In genomic region chr11:61700720-61701119, GRCh38 we compare ENCODE assay signal across 17 cellular contexts. TPM values are rescaled to one million over a fixed set of nuclear protein-coding genes. Genes with fewer than 3 reads are reported as not detected.
DNase-seq lines count a peak whose midpoint lies in the region; ATAC-seq, FAIRE-seq and TF ChIP-seq lines count a peak whose summit lies in the region.
"Had no signal": no experiment of that assay in that cellular context is flagged by ENCODE, and none has a peak within 500 bp of the region (broad histone marks: within the 10 kb centered on the region; RNA-seq: fewer than 3 reads in every experiment).

No MANE protein-coding gene starts in this region.

- no peaks in the 10 kb centered on the region for H3K79me2 ChIP-seq in SK-N-SH (ENCODE audit: insufficient read depth)

- no peak overlapping the region for H2BK15ac ChIP-seq in neuronal stem cell (ENCODE audit: low read length)

- peaks cover 14 to 21% of the 10 kb centered on the region in 2 donors for H3K4me1 Mint-ChIP-seq in effector memory CD8-positive, alpha-beta T cell (ENCODE audit: low read depth in 2 of 2)
- H3K4me1 Mint-ChIP-seq in activated CD8-positive, alpha-beta T cell treated with anti-CD3 and anti-CD28 coated beads for 36 hours (ENCODE audit: low read depth): peaks cover 26% of the 10 kb centered on the region

- peak overlapping the region; percentile 75 to 88 for H3K27ac ChIP-seq in A549
- peak overlapping the region in 3 of 4 donors; percentile 57 to 85 (median 82) for H3K27ac ChIP-seq in Peyer's patch
- H3K27ac ChIP-seq in neuronal stem cell (replicated peaks; ENCODE audit: low read length): no peak overlapping the region
- H3K27ac ChIP-seq in SK-N-SH (ENCODE audit: low read depth in 2 of 2, low read length in 1 of 2): no peak overlapping the region
- H3K27ac ChIP-seq: left lung, SJSA1 had no signal

- POLR2A ChIA-PET in A549 (lab: Yijun Ruan, JAX) (interaction anchor here (0.9 kb wide), 1 partner anchor 33 kb away, joined by 3 read pairs; no protein-coding TSS in a partner anchor), SK-N-SH (lab: Yijun Ruan, JAX) (no interaction called here)
- POLR2A ChIA-PET in activated CD8-positive, alpha-beta T cell treated with anti-CD3 and anti-CD28 coated beads for 36 hours (lab: Charles Lee): no interaction called here

- CTCF ChIA-PET in A549 (lab: Yijun Ruan, JAX): interaction anchor here (1.0 to 3.3 kb wide), 7 partner anchors 11 to 62 kb away, joined by 4 to 18 read pairs (median 5); no protein-coding TSS in a partner anchor
- CTCF ChIA-PET in SK-N-SH (lab: Yijun Ruan, JAX): interaction anchor here (1.1 to 1.4 kb wide), 4 partner anchors 9 to 47 kb away, joined by 3 to 6 read pairs (median 4); no protein-coding TSS in a partner anchor
- CTCF ChIA-PET in activated CD8-positive, alpha-beta T cell treated with anti-CD3 and anti-CD28 coated beads for 36 hours (lab: Charles Lee): no interaction called here

- H3K23ac ChIP-seq in neuronal stem cell (ENCODE audit: low read depth, low read length, poor library complexity): peak overlapping the region; percentile 60

- H3K9me3 ChIP-seq in A549 (no peaks in the 10 kb centered on the region), Peyer's patch (no peaks in the 10 kb centered on the region), neuronal stem cell (replicated peaks in 1 of 2; ENCODE audit: control insufficient read depth in 2 of 2, insufficient read depth in 1 of 2, low read depth in 1 of 2, low read length in 2 of 2) (no peaks in the 10 kb centered on the region), SK-N-SH (no peaks in the 10 kb centered on the region)
- H3K9me3 ChIP-seq: left lung, SJSA1 had no signal

- no peak overlapping the region for H2BK12ac ChIP-seq in neuronal stem cell (ENCODE audit: low read length)

- no peaks in the 10 kb centered on the region for H3K9me2 ChIP-seq in SK-N-SH

- no peak overlapping the region for H4K91ac ChIP-seq in neuronal stem cell (ENCODE audit: low read depth, low read length, poor library complexity)

- peaks cover 8% of the 10 kb centered on the region; the same call in 1 of the 2 replicates for H4K20me1 ChIP-seq in SK-N-SH (ENCODE audit: insufficient read depth)

- H2BK5ac ChIP-seq in neuronal stem cell (ENCODE audit: low read length): no peak overlapping the region

- H3K4ac ChIP-seq in neuronal stem cell (ENCODE audit: low read length): no peak overlapping the region

- H4K8ac ChIP-seq in neuronal stem cell (ENCODE audit: low read depth, low read length): no peak overlapping the region

- H3K4me3 ChIP-seq in A549 (no peak overlapping the region), Peyer's patch (no peak overlapping the region), neuronal stem cell (ENCODE audit: low read length in 2 of 2) (no peak overlapping the region), SK-N-SH (ENCODE audit: low read depth in 2 of 2, low read length in 1 of 2) (no peak overlapping the region)
- H3K4me3 ChIP-seq: K562, left lung, SJSA1 had no signal

- H3K14ac ChIP-seq in neuronal stem cell (ENCODE audit: low read length): no peak overlapping the region

- H3K27ac Mint-ChIP-seq in effector memory CD8-positive, alpha-beta T cell: peak overlapping the region; percentile 52 to 60
- H3K27ac Mint-ChIP-seq in activated CD8-positive, alpha-beta T cell treated with anti-CD3 and anti-CD28 coated beads for 36 hours: no peak overlapping the region
- H3K27ac Mint-ChIP-seq: activated CD4-positive, alpha-beta T cell treated with anti-CD3 and anti-CD28 coated beads, Interleukin-2, amount 10 ng/mL, durations not matched to agents 7 days and 5 days; activated naive CD4-positive, alpha-beta T cell treated with anti-CD3 and anti-CD28 coated beads for 36 hours; stimulated activated naive B cell treated with anti-CD40 and anti-IgM and Interleukin-4, amounts not matched to agents 10 μg/mL and 1 μg/mL and 100 μg/mL, for 72 hours had no signal

- no peaks in the 10 kb centered on the region for H3F3A ChIP-seq in SK-N-SH (replicated peaks; ENCODE audit: insufficient read depth)

- no peak overlapping the region for H3K4me3 Mint-ChIP-seq in effector memory CD8-positive, alpha-beta T cell
- no peak overlapping the region for H3K4me3 Mint-ChIP-seq in activated CD8-positive, alpha-beta T cell treated with anti-CD3 and anti-CD28 coated beads for 36 hours
- H3K4me3 Mint-ChIP-seq: activated CD4-positive, alpha-beta T cell treated with anti-CD3 and anti-CD28 coated beads, Interleukin-2, amount 10 ng/mL, durations not matched to agents 7 days and 5 days; activated naive CD4-positive, alpha-beta T cell treated with anti-CD3 and anti-CD28 coated beads for 36 hours; H9; stimulated activated naive B cell treated with anti-CD40 and anti-IgM and Interleukin-4, amounts not matched to agents 10 μg/mL and 1 μg/mL and 100 μg/mL, for 72 hours had no signal

- WGBS in A549 (ENCODE audit: missing lambda C conversion rate): 87% methylated on average over 8 of the region's 8 CpGs
- WGBS in neuronal stem cell (ENCODE audit: extremely low coverage in 2 of 2, insufficient read length in 2 of 2, insufficient replicate concordance in 1 of 2), 2 donors: no CpG with 5 or more reads among the region's 8 CpGs
- 72% methylated on average over 4 of the region's 8 CpGs for WGBS in SK-N-SH (ENCODE audit: low lambda C conversion rate)

- H3K36me3 Mint-ChIP-seq in effector memory CD8-positive, alpha-beta T cell (ENCODE audit: insufficient read depth): peaks cover 10% of the 10 kb centered on the region
- no peaks in the 10 kb centered on the region for H3K36me3 Mint-ChIP-seq in activated CD8-positive, alpha-beta T cell treated with anti-CD3 and anti-CD28 coated beads for 36 hours (ENCODE audit: low read depth)
- H3K36me3 Mint-ChIP-seq: stimulated activated naive B cell treated with anti-CD40 and anti-IgM and Interleukin-4, amounts not matched to agents 10 μg/mL and 1 μg/mL and 100 μg/mL, for 72 hours had no signal

- no peak overlapping the region for H3K9ac ChIP-seq in neuronal stem cell (ENCODE audit: low read depth, low read length, poor library complexity)
- no peak overlapping the region for H3K9ac ChIP-seq in SK-N-SH

- no peak overlapping the region for H3K18ac ChIP-seq in neuronal stem cell (ENCODE audit: low read length)

- no peaks in the 10 kb centered on the region for H3K79me1 ChIP-seq in neuronal stem cell (ENCODE audit: low read depth, low read length)

- H3K36me3 ChIP-seq in Peyer's patch (no peaks in the 10 kb centered on the region), neuronal stem cell (replicated peaks in 1 of 2; ENCODE audit: control insufficient read depth in 2 of 2, insufficient read depth in 2 of 2, low read length in 2 of 2) (no peaks in the 10 kb centered on the region), SK-N-SH (replicated peaks in 1 of 2; ENCODE audit: control insufficient read depth in 1 of 2, insufficient read depth in 2 of 2, low read length in 1 of 2) (no peaks in the 10 kb centered on the region)
- H3K36me3 ChIP-seq: left lung, SJSA1 had no signal

- intact Hi-C loops in activated CD8-positive, alpha-beta T cell treated with anti-CD3 and anti-CD28 coated beads for 36 hours (cut with micrococcal nuclease): no loop called here

- no peaks in the 10 kb centered on the region for H3K9me3 Mint-ChIP-seq in effector memory CD8-positive, alpha-beta T cell
- H3K9me3 Mint-ChIP-seq in activated CD8-positive, alpha-beta T cell treated with anti-CD3 and anti-CD28 coated beads for 36 hours: no peaks in the 10 kb centered on the region
- H3K9me3 Mint-ChIP-seq: activated CD4-positive, alpha-beta T cell treated with anti-CD3 and anti-CD28 coated beads, Interleukin-2, amount 10 ng/mL, durations not matched to agents 7 days and 5 days; activated naive CD4-positive, alpha-beta T cell treated with anti-CD3 and anti-CD28 coated beads for 36 hours; H9; stimulated activated naive B cell treated with anti-CD40 and anti-IgM and Interleukin-4, amounts not matched to agents 10 μg/mL and 1 μg/mL and 100 μg/mL, for 72 hours had no signal

- no peaks in the 10 kb centered on the region for H3K27me3 ChIP-seq in Peyer's patch
- no peaks in the 10 kb centered on the region for H3K27me3 ChIP-seq in neuronal stem cell (ENCODE audit: control insufficient read depth in 3 of 3, insufficient read depth in 3 of 3, low read depth in 1 of 3, low read length in 3 of 3)
- H3K27me3 ChIP-seq in SK-N-SH (ENCODE audit: insufficient read depth): no peaks in the 10 kb centered on the region
- H3K27me3 ChIP-seq: SJSA1 had no signal

- TF ChIP-seq POLR2A in A549 (IDR thresholded peaks at IDR 0.05; ENCODE audit: low read length) (no peak), Peyer's patch (IDR thresholded peaks at IDR 0.05) (no peak)

- H2BK120ac ChIP-seq in neuronal stem cell (ENCODE audit: low read depth, low read length): peak overlapping the region; percentile 1

- no peak for TF ChIP-seq CTCF in A549 (IDR thresholded peaks at IDR 0.05)
- TF ChIP-seq CTCF in Peyer's patch (IDR thresholded peaks at IDR 0.05): no peak
- TF ChIP-seq CTCF in SK-N-SH (IDR thresholded peaks at IDR 0.05): no peak
- no peak for TF ChIP-seq CTCF in activated CD8-positive, alpha-beta T cell treated with anti-CD3 and anti-CD28 coated beads for 36 hours (IDR thresholded peaks at IDR 0.05)

- no peak; a peak in 1 of 6 replicates for ATAC-seq in A549
- ATAC-seq in effector memory CD8-positive, alpha-beta T cell (replicated peaks): no peak
- ATAC-seq in activated CD8-positive, alpha-beta T cell treated with anti-CD3 and anti-CD28 coated beads for 36 hours: no peak

- H3K27me3 Mint-ChIP-seq in effector memory CD8-positive, alpha-beta T cell: peaks cover 0 to 8% of the 10 kb centered on the region in 2 donors
- no peaks in the 10 kb centered on the region for H3K27me3 Mint-ChIP-seq in activated CD8-positive, alpha-beta T cell treated with anti-CD3 and anti-CD28 coated beads for 36 hours
- H3K27me3 Mint-ChIP-seq: activated CD4-positive, alpha-beta T cell treated with anti-CD3 and anti-CD28 coated beads, Interleukin-2, amount 10 ng/mL, durations not matched to agents 7 days and 5 days had no signal

- peak overlapping the region; percentile 67 for H2AK5ac ChIP-seq in neuronal stem cell (ENCODE audit: low read depth, low read length)

- H3K4me2 ChIP-seq in A549 (peak overlapping the region; percentile 69), neuronal stem cell (ENCODE audit: insufficient read depth, low read length, poor library complexity, severe bottlenecking) (no peak overlapping the region), SK-N-SH (no peak overlapping the region)

- TF ChIP-seq RAD21 in A549 (conservative IDR thresholded peaks at IDR 0.05 in 1 of 2, IDR thresholded peaks at IDR 0.05 in 1 of 2): no peak
- no peak for TF ChIP-seq RAD21 in SK-N-SH (IDR thresholded peaks at IDR 0.05; ENCODE audit: low read length)

- FAIRE-seq in A549 (lab: Jason Lieb, UNC): no peak

- TF ChIP-seq EP300 in A549 (IDR thresholded peaks at IDR 0.05) (no peak), SK-N-SH (IDR thresholded peaks at IDR 0.05; ENCODE audit: borderline replicate concordance in 1 of 2, low read depth in 1 of 2, low read length in 1 of 2) (no peak)

- H2AFZ ChIP-seq in neuronal stem cell (ENCODE audit: low read length): no peak overlapping the region
- H2AFZ ChIP-seq in SK-N-SH (ENCODE audit: low read depth): no peak overlapping the region

- H3K4me1 ChIP-seq in A549 (peaks cover 62% of the 10 kb centered on the region), Peyer's patch (peaks cover 0 to 59% (median 26%) of the 10 kb centered on the region in 4 donors), neuronal stem cell (ENCODE audit: control insufficient read depth in 2 of 2, insufficient read depth in 1 of 2, low read depth in 1 of 2, low read length in 2 of 2) (peaks cover 6 to 12% of the 10 kb centered on the region in 2 donors), SK-N-SH (ENCODE audit: control insufficient read depth in 1 of 2, insufficient read depth in 2 of 2, low read depth in 1 of 2, low read length in 1 of 2) (peaks cover 19 to 28% of the 10 kb centered on the region in 2 experiments; a peak in 3 of 4 replicates)

- DNase-seq in A549 (ENCODE audit: low read depth in 1 of 2, low spot score in 1 of 2) (no peak), Peyer's patch (no peak), neuronal stem cell (ENCODE audit: low spot score) (no peak), SK-N-SH (no peak), GF-D8 (lab: John Stamatoyannopoulos, UW) (no peak)
- DNase-seq in effector memory CD8-positive, alpha-beta T cell: no peak
- DNase-seq in activated CD4-positive, alpha-beta T cell treated with anti-CD3 and anti-CD28 coated beads, Interleukin-2, amount 50 U/mL, for 1 hour: no peak
- DNase-seq in activated CD8-positive, alpha-beta T cell treated with anti-CD3 and anti-CD28 coated beads for 36 hours: no peak
- DNase-seq: activated CD4-positive, alpha-beta T cell treated with anti-CD3 and anti-CD28 coated beads, Interleukin-2, amount 10 ng/mL, durations not matched to agents 7 days and 5 days; activated naive CD4-positive, alpha-beta T cell treated with anti-CD3 and anti-CD28 coated beads for 36 hours; activated T-cell treated with anti-CD3 and anti-CD28 coated beads for 4 hours; NCI-H2029 treated with DMSO at 0.1 percent for 48 hours; stimulated activated naive B cell treated with anti-CD40 and anti-IgM and Interleukin-4, amounts not matched to agents 10 μg/mL and 1 μg/mL and 100 μg/mL, for 72 hours had no signal

RNA-seq across cellular contexts. Expression of gene DAGLA, which starts 20.5 kb away (rescaled TPM):
- 0.93 and 1.2 TPM in 2 replicates for polyA plus RNA-seq in A549 (2011; rRNA removed)
- polyA plus RNA-seq in A549 (2012; cell fraction: cytosol; rRNA removed): 2.3 and 3.7 TPM in 2 replicates
- polyA plus RNA-seq in A549 (2012; cell fraction: nucleus; rRNA removed): 6.3 and 8.7 TPM in 2 replicates
- polyA plus RNA-seq in A549 (2017; fragmentation: RNase III; extraction: RNeasy Plus Mini Kit Qiagen cat#74134 plus additional on column Dnase treatment): 2.2 to 2.5 TPM (median 2.5 TPM) in 3 replicates
- polyA minus RNA-seq in A549 (2011; rRNA and poly(A)+ RNA removed): 2.0 and 2.3 TPM in 2 replicates
- total RNA-seq in Peyer's patch: 10 to 100 TPM in 2 of 4 donors, 1 to 10 TPM in 2; 5.8 to 18.9 (median 10.2) TPM
- 3.7 TPM for polyA plus RNA-seq in neuronal stem cell (2013, experiment 1 of 2)
- 3.5 TPM for polyA plus RNA-seq in neuronal stem cell (2013, experiment 2 of 2)
- 2.7 and 3.3 TPM in 2 replicates for polyA plus RNA-seq in SK-N-SH (2012; rRNA removed)
- polyA plus RNA-seq in SK-N-SH (2012; cell fraction: cytosol; rRNA removed): 1.2 and 2.2 TPM in 2 replicates
- polyA plus RNA-seq in SK-N-SH (2012; cell fraction: nucleus; rRNA removed): 7.1 and 8.6 TPM in 2 replicates
- total RNA-seq in activated CD8-positive, alpha-beta T cell treated with anti-CD3 and anti-CD28 coated beads for 36 hours: under 1 TPM in 1 of 2 experiments, not detected in 1; 0.05 TPM

RNA-seq across cellular contexts. Expression of gene MYRF, which starts 51.7 kb away (rescaled TPM):
- 14.7 and 28.4 TPM in 2 replicates for polyA plus RNA-seq in A549 (2011; rRNA removed)
- polyA plus RNA-seq in A549 (2012; cell fraction: cytosol; rRNA removed): 12.7 and 17.2 TPM in 2 replicates
- polyA plus RNA-seq in A549 (2012; cell fraction: nucleus; rRNA removed): 56.5 and 67.6 TPM in 2 replicates
- 19.2 to 22.3 TPM (median 21.2 TPM) in 3 replicates for polyA plus RNA-seq in A549 (2017; fragmentation: RNase III; extraction: RNeasy Plus Mini Kit Qiagen cat#74134 plus additional on column Dnase treatment)
- polyA minus RNA-seq in A549 (2011; rRNA and poly(A)+ RNA removed): 28.0 and 33.1 TPM in 2 replicates
- 10 to 100 TPM; 18.2 to 80.9 (median 49.9) TPM for total RNA-seq in Peyer's patch
- polyA plus RNA-seq in neuronal stem cell (2013, experiment 1 of 2): 5.7 TPM
- polyA plus RNA-seq in neuronal stem cell (2013, experiment 2 of 2): 6.0 TPM
- 1.8 and 2.8 TPM in 2 replicates for polyA plus RNA-seq in SK-N-SH (2012; rRNA removed)
- polyA plus RNA-seq in SK-N-SH (2012; cell fraction: cytosol; rRNA removed): 0.97 and 1.4 TPM in 2 replicates
- 8.2 and 10.0 TPM in 2 replicates for polyA plus RNA-seq in SK-N-SH (2012; cell fraction: nucleus; rRNA removed)
- total RNA-seq in activated CD8-positive, alpha-beta T cell treated with anti-CD3 and anti-CD28 coated beads for 36 hours: 1 to 10 TPM in 1 of 2 experiments, under 1 TPM in 1; 0.97 to 1.6 TPM

Comparison
In these comparisons a context has a peak if more than half of its experiments do, and no peak if none do; other contexts are left out.
1. H3K27ac ChIP-seq: peak in A549 (2 of 2) and Peyer's patch (3 of 4); none in neuronal stem cell (single experiment) and SK-N-SH (0 of 2).
2. RNA of gene DAGLA, which starts 20.5 kb away (total RNA-seq): 5.8 to 18.9 TPM in Peyer's patch; 0.05 TPM in activated CD8-positive, alpha-beta T cell treated with anti-CD3 and anti-CD28 coated beads for 36 hours; every median in the first group is over 4 times any median in the second.
3. RNA of gene MYRF, which starts 51.7 kb away (total RNA-seq): 18.2 to 80.9 TPM in Peyer's patch; 0.97 to 1.6 TPM in activated CD8-positive, alpha-beta T cell treated with anti-CD3 and anti-CD28 coated beads for 36 hours; every median in the first group is over 4 times any median in the second.